ENCODE assay signal across 9 cellular contexts in genomic region chr3:12838179-12838965, GRCh38. TPM values are rescaled to one million over a fixed set of nuclear protein-coding genes. Genes with fewer than 3 reads are reported as not detected.
A peak's percentile ranks its signal among the peaks of the same experiment; 100 is the strongest.
DNase-seq lines count a peak whose midpoint lies in the region; ATAC-seq, FAIRE-seq and TF ChIP-seq lines count a peak whose summit lies in the region.
"Had no signal": no experiment of that assay in that cellular context is flagged by ENCODE, and none has a peak within 500 bp of the region (broad histone marks: within the 10 kb centered on the region; RNA-seq: fewer than 3 reads in every experiment).

No MANE protein-coding gene starts in this region.

- H2AFZ ChIP-seq in smooth muscle cell (ENCODE audit: low read depth): no peak overlapping the region

- peaks cover 47% of the 10 kb centered on the region for H3K79me2 ChIP-seq in smooth muscle cell (ENCODE audit: low read depth)

- no peaks in the 10 kb centered on the region for H3K27me3 Mint-ChIP-seq in activated T-cell treated with anti-CD3 and anti-CD28 coated beads, Interleukin-2, amount 50 U/mL, for 72 hours (ENCODE audit: low read depth)

- no peak for ATAC-seq in activated T-cell treated with anti-CD3 and anti-CD28 coated beads, Interleukin-2, amount 50 U/mL, for 72 hours (replicated peaks in 1 of 2)
- no peak for ATAC-seq in HG03175 (IDR thresholded peaks at IDR 0.05; ENCODE audit: unreplicated experiment)
- no peak for ATAC-seq in HG03460 (IDR thresholded peaks at IDR 0.05; ENCODE audit: unreplicated experiment)

- H3K27me3 ChIP-seq in smooth muscle cell (ENCODE audit: low read depth): no peaks in the 10 kb centered on the region

- peak overlapping the region; percentile 100 for H3K27ac Mint-ChIP-seq in activated T-cell treated with anti-CD3 and anti-CD28 coated beads, Interleukin-2, amount 50 U/mL, for 72 hours

- H3K36me3 Mint-ChIP-seq in activated T-cell treated with anti-CD3 and anti-CD28 coated beads, Interleukin-2, amount 50 U/mL, for 72 hours (ENCODE audit: insufficient read depth in 2 of 2): peaks cover 34 to 61% of the 10 kb centered on the region in 2 donors

- peak overlapping the region; percentile 99 for H3K4me2 ChIP-seq in smooth muscle cell

- H3K27ac ChIP-seq in epithelial cell of prostate (peak overlapping the region; percentile 36), smooth muscle cell (ENCODE audit: low read depth) (peak overlapping the region; percentile 4)

- peaks cover 6% of the 10 kb centered on the region for H3K36me3 ChIP-seq in smooth muscle cell (ENCODE audit: low read depth)

- H3F3A ChIP-seq in smooth muscle cell (ENCODE audit: low read depth): peaks cover 32% of the 10 kb centered on the region

- TF ChIP-seq CTCF in smooth muscle cell (IDR thresholded peaks at IDR 0.05; ENCODE audit: borderline replicate concordance, insufficient read depth, poor library complexity, severe bottlenecking): no peak

- peak overlapping the region; percentile 3 for H3K9ac ChIP-seq in smooth muscle cell (ENCODE audit: low read depth)

- FAIRE-seq in HTR-8/SVneo (lab: Jason Lieb, UNC): no peak

- peak overlapping the region; percentile 92 to 97 for H3K4me3 Mint-ChIP-seq in activated T-cell treated with anti-CD3 and anti-CD28 coated beads, Interleukin-2, amount 50 U/mL, for 72 hours

- WGBS in smooth muscle cell (ENCODE audit: low lambda C conversion rate): 83% methylated on average over 13 of the region's 13 CpGs

- peaks cover 32% of the 10 kb centered on the region for H3K4me1 ChIP-seq in smooth muscle cell (ENCODE audit: low read depth)

- H3K4me3 ChIP-seq in smooth muscle cell: no peak overlapping the region

- no peak for DNase-seq in activated T-cell treated with anti-CD3 and anti-CD28 coated beads, Interleukin-2, amount 50 U/mL, for 72 hours
- DNase-seq in activated T-cell treated with anti-CD3 and anti-CD28 coated beads for 4 hours (no peak), epithelial cell of prostate (ENCODE audit: low read depth, low spot score) (no peak), smooth muscle cell (lab: John Stamatoyannopoulos, UW; ENCODE audit: unreplicated experiment) (no peak), HTR-8/SVneo (ENCODE audit: insufficient read length, low spot score) (no peak)
- DNase-seq: SHP77 had no signal

- H3K9me3 Mint-ChIP-seq in activated T-cell treated with anti-CD3 and anti-CD28 coated beads, Interleukin-2, amount 50 U/mL, for 72 hours: no peaks in the 10 kb centered on the region

- H4K20me1 ChIP-seq in smooth muscle cell (ENCODE audit: low read depth): peaks cover 76% of the 10 kb centered on the region

- H3K9me3 ChIP-seq in smooth muscle cell (replicated peaks; ENCODE audit: low read depth): no peaks in the 10 kb centered on the region

- peaks cover 54% of the 10 kb centered on the region for H3K4me1 Mint-ChIP-seq in activated T-cell treated with anti-CD3 and anti-CD28 coated beads, Interleukin-2, amount 50 U/mL, for 72 hours (ENCODE audit: low read depth)

TF ChIP-seq in PFSK-1, 5 proteins besides CTCF, POLR2A, EP300 and RAD21:
- TF ChIP-seq POLR2AphosphoS5 (IDR thresholded peaks at IDR 0.05; ENCODE audit: low read depth, low read length): 0 out of 2 replicates have a peak, but pooled peaks have one; percentile 32
- no peak for TF ChIP-seq FOXP2 (optimal IDR thresholded peaks at IDR 0.05; ENCODE audit: borderline replicate concordance, extremely low read depth, extremely low read length, insufficient read depth)

RNA-seq across cellular contexts. Expression of gene RPL32, which starts 3.0 kb away (rescaled TPM):
- 1,000 to 10,000 TPM; 2,781 to 2,931 TPM for total RNA-seq in activated T-cell treated with anti-CD3 and anti-CD28 coated beads, Interleukin-2, amount 50 U/mL, for 72 hours
- polyA plus RNA-seq in PFSK-1 (2012; ENCODE audit: insufficient read length, low read depth): 2,453 TPM
- 988 and 1,486 TPM in 2 replicates for total RNA-seq in smooth muscle cell
- 744 and 789 TPM in 2 replicates for polyA plus RNA-seq in smooth muscle cell

RNA-seq across cellular contexts. Expression of gene CAND2, which starts 41.9 kb away (rescaled TPM):
- 1 to 10 TPM; 1.2 to 1.8 TPM for total RNA-seq in activated T-cell treated with anti-CD3 and anti-CD28 coated beads, Interleukin-2, amount 50 U/mL, for 72 hours
- 0.28 TPM for polyA plus RNA-seq in PFSK-1 (2012; ENCODE audit: insufficient read length, low read depth)
- 2.7 and 4.8 TPM in 2 replicates for total RNA-seq in smooth muscle cell
- polyA plus RNA-seq in smooth muscle cell: 2.1 and 2.9 TPM in 2 replicates
